In the genomic region with DNA sequence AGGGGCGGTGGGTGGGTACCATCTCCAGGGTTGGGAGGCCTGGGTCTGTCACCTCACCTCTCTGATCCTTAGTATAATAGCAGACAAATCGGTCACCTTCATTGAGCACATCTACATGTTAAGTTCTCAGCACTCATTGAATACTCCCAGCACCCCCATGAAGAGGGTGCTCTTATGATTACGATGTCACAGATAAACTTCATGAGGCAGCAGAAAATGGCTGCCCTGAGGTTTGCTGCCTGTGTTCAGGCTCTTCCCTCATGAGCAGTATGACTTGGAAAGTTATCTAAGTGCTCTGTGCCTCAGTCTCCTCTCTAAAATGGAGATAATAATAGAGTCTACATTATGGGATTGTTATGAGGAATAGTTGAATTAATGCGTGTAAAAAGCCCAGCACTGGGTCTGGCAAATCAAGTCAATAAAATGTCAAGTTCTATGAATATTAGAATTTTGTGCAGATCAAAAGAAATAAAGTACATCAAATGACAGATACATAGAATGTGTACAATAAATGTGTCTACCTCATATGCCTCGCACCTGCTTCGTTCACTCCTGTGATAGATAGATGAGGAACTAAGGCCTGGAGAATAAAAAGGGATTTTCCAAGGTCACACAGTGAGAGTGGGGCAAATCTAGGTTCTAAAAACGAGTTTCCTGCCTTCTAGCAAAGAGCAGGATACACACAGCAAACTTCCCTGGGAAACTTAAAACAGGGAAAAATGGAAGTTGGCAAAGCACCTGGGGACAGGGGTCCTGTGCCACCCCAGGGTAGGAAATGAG, we compare ENCODE assay signal across 14 cellular contexts.
"Had no signal": no experiment of that assay in that cellular context is flagged by ENCODE, and none has a peak within 500 bp of the region (broad histone marks: within the 10 kb centered on the region; RNA-seq: fewer than 3 reads in every experiment).

No MANE protein-coding gene starts in this region.

- H3K27ac ChIP-seq: brain microvascular endothelial cell, foreskin keratinocyte, tibial nerve had no signal

- H3K4me1 ChIP-seq: foreskin keratinocyte, tibial nerve had no signal

- H3K27ac Mint-ChIP-seq: activated CD4-positive, alpha-beta memory T cell treated with anti-CD3 and anti-CD28 coated beads, Interleukin-2, amount 10 ng/mL, durations not matched to agents 7 days and 5 days; natural killer cell treated with Interleukin-12 subunit alpha and Interleukin-12 subunit beta and Interleukin-15 and Interleukin-18, amount 100 ng/mL, for 72 hours; T-helper 17 cell; WTC11 had no signal

- H3K4me3 Mint-ChIP-seq: activated CD4-positive, alpha-beta memory T cell treated with anti-CD3 and anti-CD28 coated beads, Interleukin-2, amount 10 ng/mL, durations not matched to agents 7 days and 5 days; central memory CD8-positive, alpha-beta T cell; natural killer cell treated with Interleukin-12 subunit alpha and Interleukin-12 subunit beta and Interleukin-15 and Interleukin-18, amount 100 ng/mL, for 72 hours; T-helper 17 cell; WTC11 had no signal

- H3K36me3 ChIP-seq: brain microvascular endothelial cell, tibial nerve had no signal

- FAIRE-seq: small intestine had no signal

- DNase-seq: activated CD4-positive, alpha-beta memory T cell treated with anti-CD3 and anti-CD28 coated beads, Interleukin-2, amount 10 ng/mL, durations not matched to agents 7 days and 5 days; activated CD4-positive, alpha-beta T cell treated with anti-CD3 and anti-CD28 coated beads for 4 hours; activated T-cell treated with anti-CD3 and anti-CD28 coated beads, Interleukin-2, amount 50 U/mL, for 48 hours; brain microvascular endothelial cell; effector memory CD4-positive, alpha-beta T cell; stimulated activated CD4-positive, alpha-beta T cell treated with anti-CD3 and anti-CD28 coated beads, Interleukin-4, amount 100 ng/mL, for 24 hours; stimulated activated naive CD4-positive, alpha-beta T cell treated with Interleukin-2 at 50 U/mL for 16 hours; T-helper 17 cell had no signal

- H3K4me3 ChIP-seq: tibial nerve had no signal

- H3K4me1 Mint-ChIP-seq: activated CD4-positive, alpha-beta memory T cell treated with anti-CD3 and anti-CD28 coated beads, Interleukin-2, amount 10 ng/mL, durations not matched to agents 7 days and 5 days; central memory CD8-positive, alpha-beta T cell; T-helper 17 cell had no signal

- ATAC-seq: T-helper 17 cell had no signal

- H3K27me3 ChIP-seq: brain microvascular endothelial cell, foreskin keratinocyte, tibial nerve had no signal
